8 cellular contexts compared by ENCODE assay signal in genomic region chr16:4614571-4615388, GRCh38. TPM values are rescaled to one million over a fixed set of nuclear protein-coding genes. Genes with fewer than 3 reads are reported as not detected.
DNase-seq lines count a peak whose midpoint lies in the region; ATAC-seq, FAIRE-seq and TF ChIP-seq lines count a peak whose summit lies in the region.

UBALD1 (minus strand) TSS chr16:4614888; CDS start chr16:4614797, 91 bp downstream.

- H3K27ac ChIP-seq in adipose tissue (ENCODE audit: low read depth, low read length), result peak within 1 kb of the TSS; percentile 51
- H3K27ac ChIP-seq in heart right ventricle, result peak within 1 kb of the TSS; percentile 76 to 100 (median 95)
- H3K27ac ChIP-seq in urinary bladder (ENCODE audit: low read depth), result peak within 1 kb of the TSS; percentile 87

- peak within 1 kb of the TSS; percentile 85 for H3K4me3 Mint-ChIP-seq in progenitor cell of endocrine pancreas (ENCODE audit: low read depth)

- H3K9me3 Mint-ChIP-seq in progenitor cell of endocrine pancreas (ENCODE audit: low read depth), result no peaks in the 10 kb centered on the region

- intact Hi-C loops in heart right ventricle (cut with DNase I), result no loop called here

- peaks cover 13 to 70% (median 50%) of the 10 kb centered on the region in 9 donors for H3K4me1 ChIP-seq in heart right ventricle
- H3K4me1 ChIP-seq in urinary bladder (ENCODE audit: insufficient read depth), result peaks cover 1% of the 10 kb centered on the region

- FAIRE-seq in GM12892 (lab: Jason Lieb, UNC), result peak; percentile 99

- 8 to 9% (median 8%) methylated on average over 90 to 101 of the region's 101 CpGs for WGBS in adipose tissue, 3 donors
- WGBS in heart right ventricle, 2 donors, result 9 to 10% methylated on average over 82 to 101 of the region's 101 CpGs
- 7% methylated on average over 101 of the region's 101 CpGs for WGBS in urinary bladder

- H3K36me3 Mint-ChIP-seq in progenitor cell of endocrine pancreas (ENCODE audit: insufficient read depth), result no peaks in the 10 kb centered on the region

- H3K9me3 ChIP-seq in heart right ventricle, result no peaks in the 10 kb centered on the region

- peak; percentile 60 for ATAC-seq in HG02678 (IDR thresholded peaks at IDR 0.05; ENCODE audit: unreplicated experiment)
- peak; percentile 64 to 76 (median 69) for ATAC-seq in heart right ventricle

- no peaks in the 10 kb centered on the region for H3K27me3 Mint-ChIP-seq in progenitor cell of endocrine pancreas

- DNase-seq in GM12892 (ENCODE audit: insufficient read length), result peak; percentile 89
- DNase-seq in NCI-H1105 (lab: John Stamatoyannopoulos, UW), result peak; percentile 65
- peak; percentile 59 to 88 (median 71) for DNase-seq in T-helper 1 cell
- peak; percentile 84 for DNase-seq in heart right ventricle
- peak; percentile 76 for DNase-seq in progenitor cell of endocrine pancreas (ENCODE audit: low spot score, unreplicated experiment)

- H3K4me3 ChIP-seq in heart right ventricle (peak within 1 kb of the TSS; percentile 70 to 90 (median 86)), urinary bladder (ENCODE audit: low read depth, low read length) (peak within 1 kb of the TSS; percentile 92)

- H3K27me3 ChIP-seq in heart right ventricle, result no peaks in the 10 kb centered on the region

- H3K27ac Mint-ChIP-seq in progenitor cell of endocrine pancreas, result peak within 1 kb of the TSS; percentile 95

- TF ChIP-seq CTCF in heart right ventricle (IDR thresholded peaks at IDR 0.05) (no peak), progenitor cell of endocrine pancreas (IDR thresholded peaks at IDR 0.05; ENCODE audit: unreplicated experiment) (no peak)

- H3K4me1 Mint-ChIP-seq in progenitor cell of endocrine pancreas (ENCODE audit: low read depth), result peaks cover 21% of the 10 kb centered on the region

- H3K36me3 ChIP-seq in heart right ventricle (peaks cover 0 to 5% (median 0%) of the 10 kb centered on the region in 9 donors), urinary bladder (ENCODE audit: insufficient read depth) (no peaks in the 10 kb centered on the region)

- TF ChIP-seq POLR2A in GM12892 (IDR thresholded peaks at IDR 0.05; ENCODE audit: low read depth, low read length), result peak; percentile 83

RNA-seq across cellular contexts. Expression of gene UBALD1, which starts in this region (rescaled TPM):
- polyA plus RNA-seq in GM12892 (2012; ENCODE audit: missing spikeins), result 2.1 TPM
- polyA plus RNA-seq in adipose tissue (10 to 100 TPM; 12.0 to 34.0 (median 13.2) TPM), heart right ventricle (10 to 100 TPM; 19.4 to 39.4 TPM), urinary bladder (37.9 TPM)
- total RNA-seq in heart right ventricle (10 to 100 TPM; 14.7 to 34.4 (median 20.4) TPM), progenitor cell of endocrine pancreas (39.0 and 39.4 TPM in 2 replicates), urinary bladder (2.3 TPM)

Comparison
In these comparisons a context has a peak if more than half of its experiments do, and no peak if none do; other contexts are left out.
1. Peak in every context shown above with its lines: DNase-seq, ATAC-seq, H3K4me3 ChIP-seq and H3K27ac ChIP-seq.